In the genomic region with DNA sequence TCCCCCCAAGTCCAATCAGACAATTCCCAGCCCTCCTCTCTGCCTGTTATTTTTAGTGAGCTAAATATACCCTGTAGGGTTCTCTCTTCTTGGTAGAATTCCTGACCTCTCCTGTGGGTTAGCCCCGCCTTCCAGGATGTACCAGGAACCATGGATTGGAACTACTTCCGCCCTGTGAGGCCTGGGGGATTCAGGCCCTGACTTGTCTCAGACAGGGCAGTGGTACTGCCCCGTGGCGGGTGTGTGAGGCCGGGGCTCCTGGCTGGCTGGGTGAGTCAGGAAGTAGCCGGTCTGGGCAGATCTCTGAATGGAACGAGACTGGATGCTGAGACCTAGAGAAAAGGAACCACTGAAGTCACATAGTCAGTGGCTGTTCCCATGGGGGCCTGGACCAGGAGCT, we compare ENCODE assay signal across 14 cellular contexts. TPM values are rescaled to one million over a fixed set of nuclear protein-coding genes. Genes with fewer than 3 reads are reported as not detected.
DNase-seq lines count a peak whose midpoint lies in the region; ATAC-seq, FAIRE-seq and TF ChIP-seq lines count a peak whose summit lies in the region.
"Had no signal": no experiment of that assay in that cellular context is flagged by ENCODE, and none has a peak within 500 bp of the region (broad histone marks: within the 10 kb centered on the region; RNA-seq: fewer than 3 reads in every experiment).

No MANE protein-coding gene starts in this region.

- H3K36me3 ChIP-seq in K562 (ENCODE audit: control insufficient read depth, insufficient read depth, low read length) (no peaks in the 10 kb centered on the region), cardiac muscle cell (no peaks in the 10 kb centered on the region)
- H3K36me3 ChIP-seq: BE2C had no signal

- no peak overlapping the region for H3K4me2 ChIP-seq in K562 (ENCODE audit: insufficient read depth, low read length)

- 17% methylated on average over 6 of the region's 7 CpGs for WGBS in K562 (ENCODE audit: insufficient coverage, low coverage, missing lambda C conversion rate)

- H3K36me3 Mint-ChIP-seq in stimulated activated effector memory CD8-positive, alpha-beta T cell treated with anti-CD3 and anti-CD28 coated beads, Interleukin-12 subunit alpha, Interleukin-12 subunit beta, amount 100 ng/mL, for 72 hours, result no peaks in the 10 kb centered on the region
- H3K36me3 Mint-ChIP-seq in CD14-positive monocyte, result peaks cover 64 to 82% of the 10 kb centered on the region in 2 donors
- H3K36me3 Mint-ChIP-seq: activated naive CD4-positive, alpha-beta T cell treated with anti-CD3 and anti-CD28 coated beads, Interleukin-2, amount 10 ng/mL, durations not matched to agents 7 days and 5 days had no signal

- intact Hi-C loops in K562 (cut with micrococcal nuclease) (no loop called here), CD14-positive monocyte (cut with micrococcal nuclease) (loop anchor here in 1 of 2 donors (10.0 kb wide), 1 partner anchor 199 kb away; no protein-coding TSS in a partner anchor)

- peaks cover 0 to 28% of the 10 kb centered on the region in 2 experiments; a peak in 2 of 5 replicates for H3K27me3 ChIP-seq in K562 (ENCODE audit: control insufficient read depth in 2 of 2, insufficient read depth in 2 of 2, low read length in 2 of 2)
- no peaks in the 10 kb centered on the region for H3K27me3 ChIP-seq in cardiac muscle cell
- H3K27me3 ChIP-seq: BE2C had no signal

- no peak for TF ChIP-seq CTCF in K562 (IDR thresholded peaks at IDR 0.05 in 2 of 3, conservative IDR thresholded peaks at IDR 0.05 in 1 of 3; ENCODE audit: insufficient read depth in 2 of 3, low read depth in 1 of 3, low read length in 3 of 3)
- no peak for TF ChIP-seq CTCF in cardiac muscle cell (IDR thresholded peaks at IDR 0.05; ENCODE audit: low read depth, low read length)
- TF ChIP-seq CTCF in CD14-positive monocyte (IDR thresholded peaks at IDR 0.05), result no peak

- H3K4me1 ChIP-seq in K562 (replicated peaks in 1 of 2; ENCODE audit: control insufficient read depth in 2 of 2, insufficient read depth in 2 of 2, low read length in 2 of 2) (no peaks in the 10 kb centered on the region; a peak in 1 of 5 replicates), cardiac muscle cell (ENCODE audit: low read depth) (peaks cover 34% of the 10 kb centered on the region)
- H3K4me1 ChIP-seq: BE2C had no signal

- ATAC-seq in K562 (peak; percentile 16; the same call in 1 of the 3 replicates), GM18858 (IDR thresholded peaks at IDR 0.05; ENCODE audit: unreplicated experiment) (no peak), GM19395 (IDR thresholded peaks at IDR 0.05; ENCODE audit: unreplicated experiment) (no peak)
- no peak for ATAC-seq in stimulated activated effector memory CD8-positive, alpha-beta T cell treated with anti-CD3 and anti-CD28 coated beads, Interleukin-12 subunit alpha, Interleukin-12 subunit beta, amount 100 ng/mL, for 72 hours

- in situ Hi-C loops in K562 (cut with MboI), result no loop called here

- DNase-seq in K562 (ENCODE audit: extremely low read depth in 1 of 4, low spot score in 3 of 4) (no peak), cardiac muscle cell (ENCODE audit: low read depth in 1 of 2, low spot score in 1 of 2) (peak in 1 of 2 donors; percentile 61), lung microvascular endothelial cell (ENCODE audit: low read depth in 2 of 2) (peak; percentile 77 to 85), NCI-H1436 treated with DMSO at 0.1 percent for 48 hours (lab: John Stamatoyannopoulos, UW) (no peak), CD14-positive monocyte (ENCODE audit: low spot score) (no peak)
- no peak for DNase-seq in stimulated activated effector memory CD8-positive, alpha-beta T cell treated with anti-CD3 and anti-CD28 coated beads, Interleukin-12 subunit alpha, Interleukin-12 subunit beta, amount 100 ng/mL, for 72 hours (ENCODE audit: low spot score in 2 of 2)
- DNase-seq: activated naive CD4-positive, alpha-beta T cell treated with anti-CD3 and anti-CD28 coated beads, Interleukin-2, amount 10 ng/mL, durations not matched to agents 7 days and 5 days; BE2C; DMS79; NK-92 treated with Interleukin-12 subunit alpha and Interleukin-12 subunit beta, amount 100 ng/mL, for 24 hours; stimulated activated naive CD4-positive, alpha-beta T cell treated with Interleukin-2 at 50 U/mL for 16 hours had no signal

- H3K9me3 ChIP-seq in K562 (replicated peaks; ENCODE audit: control insufficient read depth, insufficient read depth, low read depth, low read length), result no peaks in the 10 kb centered on the region
- no peaks in the 10 kb centered on the region for H3K9me3 ChIP-seq in cardiac muscle cell (ENCODE audit: low read depth)
- H3K9me3 ChIP-seq: BE2C had no signal

- BruUV-seq in K562 (replicated peaks; lab: Mats Ljungman, UMichigan), result no TSS peak

- POLR2A ChIA-PET in K562 (lab: Yijun Ruan, JAX), result interaction anchor here (0.6 to 1.0 kb wide), 2 partner anchors 21 to 1202 kb away, joined by 3 read pairs; a partner anchor contains a TSS

- H3K4me3 ChIP-seq in K562 (no peak overlapping the region), cardiac muscle cell (no peak overlapping the region)

- H2AFZ ChIP-seq in K562 (ENCODE audit: low read depth, low read length), result no peak overlapping the region

- no peak for TF ChIP-seq POLR2A in K562 (conservative IDR thresholded peaks at IDR 0.05)

- peak overlapping the region; percentile 67 for H3K27ac Mint-ChIP-seq in stimulated activated effector memory CD8-positive, alpha-beta T cell treated with anti-CD3 and anti-CD28 coated beads, Interleukin-12 subunit alpha, Interleukin-12 subunit beta, amount 100 ng/mL, for 72 hours
- peak overlapping the region in 1 of 7 donors; percentile 63 for H3K27ac Mint-ChIP-seq in CD14-positive monocyte
- H3K27ac Mint-ChIP-seq: activated naive CD4-positive, alpha-beta T cell treated with anti-CD3 and anti-CD28 coated beads, Interleukin-2, amount 10 ng/mL, durations not matched to agents 7 days and 5 days had no signal

- no peak for TF ChIP-seq EP300 in K562 (IDR thresholded peaks at IDR 0.05; ENCODE audit: low read length)

- no peak overlapping the region for H3K27ac ChIP-seq in K562 (ENCODE audit: extremely low read depth, low read depth, low read length)
- H3K27ac ChIP-seq in cardiac muscle cell, result peak overlapping the region; percentile 85
- H3K27ac ChIP-seq: HL-60 had no signal

- H3K27me3 Mint-ChIP-seq in CD14-positive monocyte (ENCODE audit: low read depth in 3 of 3), result no peaks in the 10 kb centered on the region

- H3K9ac ChIP-seq in K562 (ENCODE audit: insufficient read depth in 1 of 2, low read depth in 2 of 2, low read length in 2 of 2), result no peak overlapping the region

- TF ChIP-seq RAD21 in K562 (CRISPR knock-in tag; conservative IDR thresholded peaks at IDR 0.05 in 1 of 2, IDR thresholded peaks at IDR 0.05 in 1 of 2), result no peak

- no peaks in the 10 kb centered on the region for H3K9me1 ChIP-seq in K562 (ENCODE audit: control insufficient read depth, insufficient read depth, low read length)

- no peaks in the 10 kb centered on the region for H3K9me3 Mint-ChIP-seq in stimulated activated effector memory CD8-positive, alpha-beta T cell treated with anti-CD3 and anti-CD28 coated beads, Interleukin-12 subunit alpha, Interleukin-12 subunit beta, amount 100 ng/mL, for 72 hours
- no peaks in the 10 kb centered on the region for H3K9me3 Mint-ChIP-seq in CD14-positive monocyte
- H3K9me3 Mint-ChIP-seq: activated naive CD4-positive, alpha-beta T cell treated with anti-CD3 and anti-CD28 coated beads, Interleukin-2, amount 10 ng/mL, durations not matched to agents 7 days and 5 days had no signal

- CTCF ChIA-PET in K562 (lab: Yijun Ruan, JAX; ENCODE audit: low intra/inter-chr PET ratio), result no interaction called here

- no peak for FAIRE-seq in K562 (lab: Jason Lieb, UNC)

- no peak overlapping the region for H3K4me3 Mint-ChIP-seq in stimulated activated effector memory CD8-positive, alpha-beta T cell treated with anti-CD3 and anti-CD28 coated beads, Interleukin-12 subunit alpha, Interleukin-12 subunit beta, amount 100 ng/mL, for 72 hours
- no peak overlapping the region for H3K4me3 Mint-ChIP-seq in CD14-positive monocyte
- H3K4me3 Mint-ChIP-seq: activated naive CD4-positive, alpha-beta T cell treated with anti-CD3 and anti-CD28 coated beads, Interleukin-2, amount 10 ng/mL, durations not matched to agents 7 days and 5 days had no signal

- peaks cover 3% of the 10 kb centered on the region; the same call in 1 of the 2 replicates for H4K20me1 ChIP-seq in K562 (replicated peaks; ENCODE audit: control insufficient read depth, insufficient read depth, low read length)

- no peaks in the 10 kb centered on the region for H3K79me2 ChIP-seq in K562 (ENCODE audit: control insufficient read depth, insufficient read depth, low read length)

- no peaks in the 10 kb centered on the region for H3K4me1 Mint-ChIP-seq in stimulated activated effector memory CD8-positive, alpha-beta T cell treated with anti-CD3 and anti-CD28 coated beads, Interleukin-12 subunit alpha, Interleukin-12 subunit beta, amount 100 ng/mL, for 72 hours
- H3K4me1 Mint-ChIP-seq in CD14-positive monocyte, result peaks cover 15% of the 10 kb centered on the region
- H3K4me1 Mint-ChIP-seq: activated naive CD4-positive, alpha-beta T cell treated with anti-CD3 and anti-CD28 coated beads, Interleukin-2, amount 10 ng/mL, durations not matched to agents 7 days and 5 days had no signal

TF ChIP-seq in K562, 482 proteins besides CTCF, POLR2A, EP300 and RAD21 (continues in another document):
- no peak for TF ChIP-seq CREM (IDR thresholded peaks at IDR 0.05; ENCODE audit: low read depth)
- no peak for TF ChIP-seq DMBX1 (CRISPR knock-in tag; IDR thresholded peaks at IDR 0.05; ENCODE audit: borderline replicate concordance)
- no peak for TF ChIP-seq CBFA2T3 (IDR thresholded peaks at IDR 0.05)

RNA-seq across cellular contexts. Expression of a gene that starts 50.5 kb away (rescaled TPM):
- total RNA-seq in K562 (2011; cell fraction: chromatin; rRNA removed; ENCODE audit: low replicate concordance), result 3.8 and 9.4 TPM in 2 replicates
- total RNA-seq in K562 (2011; cell fraction: nucleolus; rRNA removed), result 4.5 TPM in 2 replicates
- total RNA-seq in K562 (2011; cell fraction: nucleoplasm; rRNA removed), result 3.1 and 3.7 TPM in 2 replicates
- total RNA-seq in K562 (2014; rRNA removed) (0.32 and 0.49 TPM in 2 replicates), K562 (2014; rRNA removed; fragmentation: Illumina TruSeq; extraction: Trizol) (0.16 and 0.29 TPM in 2 replicates), K562 (2015; rRNA removed; fragmentation: Illumina TruSeq; extraction: Trizol) (0.19 and 0.25 TPM in 2 replicates), K562 (2021) (0.80 and 0.87 TPM in 2 replicates), cardiac muscle cell (44.4 and 57.4 TPM in 2 replicates), lung microvascular endothelial cell (48.8 and 96.5 TPM in 2 replicates)
- polyA plus RNA-seq in K562 (2011; rRNA removed) (0.45 and 0.56 TPM in 2 replicates), K562 (2014; fragmentation: Illumina TruSeq; extraction: Trizol) (0.65 and 0.98 TPM in 2 replicates), K562 (2014; fragmentation: Nextera tagmentation; extraction: Ambion mirVana) (under 1 TPM; 0.01 TPM), K562 (2014; rRNA removed) (0.23 and 0.26 TPM in 2 replicates), cardiac muscle cell (34.6 and 40.9 TPM in 2 replicates), CD14-positive monocyte (10 to 100 TPM; 16.1 to 31.2 TPM)
- polyA plus RNA-seq in K562 (2011; cell fraction: cytosol; rRNA removed), result 0.15 and 0.95 TPM in 2 replicates
- polyA plus RNA-seq in K562 (2011; cell fraction: nucleus; rRNA removed), result 0.88 and 4.1 TPM in 2 replicates
- 1.0 and 2.2 TPM in 2 replicates for polyA plus RNA-seq in K562 (2012)
- polyA minus RNA-seq in K562 (2011; rRNA and poly(A)+ RNA removed), result 0.42 and 1.8 TPM in 2 replicates
- polyA minus RNA-seq in K562 (2011; cell fraction: cytosol; rRNA and poly(A)+ RNA removed), result 0.91 and 3.0 TPM in 2 replicates
- polyA minus RNA-seq in K562 (2011; cell fraction: nucleus; rRNA and poly(A)+ RNA removed), result 2.2 TPM in 2 replicates

Comparison
In these comparisons a context has a peak if more than half of its experiments do, and no peak if none do; other contexts are left out.
1. DNase-seq: peak in lung microvascular endothelial cell (2 of 2); none in K562 (0 of 4), stimulated activated effector memory CD8-positive, alpha-beta T cell treated with anti-CD3 and anti-CD28 coated beads, Interleukin-12 subunit alpha, Interleukin-12 subunit beta, amount 100 ng/mL, for 72 hours (0 of 2), NCI-H1436 treated with DMSO at 0.1 percent for 48 hours (single experiment) and CD14-positive monocyte (single experiment).